Comparison of ENCODE assay signal across 1 cellular context in genomic region chr11:94719864-94720263, GRCh38.
TF ChIP-seq lines count a peak whose summit lies in the region.

No MANE protein-coding gene starts in this region.

TF ChIP-seq in HCT116, 20 proteins besides CTCF, POLR2A, EP300 and RAD21 (continued from another document):
- TF ChIP-seq EZH2phosphoT487 (IDR thresholded peaks at IDR 0.05; ENCODE audit: borderline replicate concordance) (no peak), ELF1 (IDR thresholded peaks at IDR 0.05; ENCODE audit: borderline replicate concordance, low read depth) (no peak), ZBTB33 (IDR thresholded peaks at IDR 0.05; ENCODE audit: extremely low read depth, insufficient replicate concordance, low read length) (no peak), MAX (IDR thresholded peaks at IDR 0.05) (no peak), TCF7L2 (IDR thresholded peaks at IDR 0.05; ENCODE audit: borderline replicate concordance, extremely low read depth, insufficient read depth, insufficient read length) (no peak), ATF3 (IDR thresholded peaks at IDR 0.05) (no peak), SRF (IDR thresholded peaks at IDR 0.05; ENCODE audit: low read depth) (no peak), EZH2 (IDR thresholded peaks at IDR 0.05) (no peak), SIN3A (IDR thresholded peaks at IDR 0.05; ENCODE audit: low read depth) (no peak), POLR2AphosphoS5 (IDR thresholded peaks at IDR 0.05; ENCODE audit: low read depth, low read length) (no peak), EGR1 (IDR thresholded peaks at IDR 0.05; ENCODE audit: low read depth) (no peak), SP1 (IDR thresholded peaks at IDR 0.05; ENCODE audit: low read depth) (no peak), CBX3 (IDR thresholded peaks at IDR 0.05; ENCODE audit: low read depth) (no peak), FOSL1 (IDR thresholded peaks at IDR 0.05; ENCODE audit: low read depth) (no peak), YY1 (IDR thresholded peaks at IDR 0.05; ENCODE audit: extremely low read depth, insufficient replicate concordance, low read depth, low read length) (no peak)
